In genomic region chr17:79612468-79613194, GRCh38 we compare ENCODE assay signal across 1 cellular context.
TF ChIP-seq lines count a peak whose summit lies in the region.

No MANE protein-coding gene starts in this region.

TF ChIP-seq in HEK293, 187 proteins besides CTCF, POLR2A, EP300 and RAD21 (continued from another document):
- TF ChIP-seq PRDM2 (tag by site-specific recombination; IDR thresholded peaks at IDR 0.05; ENCODE audit: borderline replicate concordance): no peak
- no peak for TF ChIP-seq ZNF362 (tag by site-specific recombination; IDR thresholded peaks at IDR 0.05)
- no peak for TF ChIP-seq ZFP37 (tag by site-specific recombination; IDR thresholded peaks at IDR 0.05)
- no peak for TF ChIP-seq ZBTB49 (tag by site-specific recombination; IDR thresholded peaks at IDR 0.05; ENCODE audit: low read depth)
- TF ChIP-seq GLIS1 (tag by site-specific recombination; IDR thresholded peaks at IDR 0.05): peak; percentile 22; the same call in 1 of the 2 replicates
- no peak for TF ChIP-seq KLF1 (tag by site-specific recombination; IDR thresholded peaks at IDR 0.05)
- peak; percentile 89 for TF ChIP-seq ZNF600 (tag by site-specific recombination; IDR thresholded peaks at IDR 0.05)
- TF ChIP-seq AEBP2 (tag by site-specific recombination; IDR thresholded peaks at IDR 0.05; ENCODE audit: borderline replicate concordance): no peak
- TF ChIP-seq ZNF580 (tag by site-specific recombination; IDR thresholded peaks at IDR 0.05): no peak
- no peak for TF ChIP-seq ZFHX2 (tag by site-specific recombination; conservative IDR thresholded peaks at IDR 0.05)
- TF ChIP-seq PRDM10 (tag by site-specific recombination; IDR thresholded peaks at IDR 0.05): peak; percentile 76
- no peak for TF ChIP-seq ZBTB7A (tag by site-specific recombination; IDR thresholded peaks at IDR 0.05; ENCODE audit: low read depth)
- TF ChIP-seq ZNF223 (tag by site-specific recombination; IDR thresholded peaks at IDR 0.05): no peak
- no peak; the same call in 1 of the 2 replicates for TF ChIP-seq ZNF449 (tag by site-specific recombination; IDR thresholded peaks at IDR 0.05)
- TF ChIP-seq ZBTB1 (tag by site-specific recombination; IDR thresholded peaks at IDR 0.05): no peak
- no peak for TF ChIP-seq ZNF132 (tag by site-specific recombination; IDR thresholded peaks at IDR 0.05; ENCODE audit: borderline replicate concordance)
- TF ChIP-seq ZNF776 (tag by site-specific recombination; IDR thresholded peaks at IDR 0.05; ENCODE audit: borderline replicate concordance): no peak
- TF ChIP-seq ZNF239 (tag by site-specific recombination; IDR thresholded peaks at IDR 0.05): no peak
- no peak for TF ChIP-seq ZNF341 (tag by site-specific recombination; IDR thresholded peaks at IDR 0.05; ENCODE audit: low read depth)
- no peak for TF ChIP-seq ZNF157 (tag by site-specific recombination; IDR thresholded peaks at IDR 0.05)
- no peak for TF ChIP-seq GLIS2 (tag by site-specific recombination; IDR thresholded peaks at IDR 0.05)
